17 cellular contexts compared by ENCODE assay signal in the genomic region with DNA sequence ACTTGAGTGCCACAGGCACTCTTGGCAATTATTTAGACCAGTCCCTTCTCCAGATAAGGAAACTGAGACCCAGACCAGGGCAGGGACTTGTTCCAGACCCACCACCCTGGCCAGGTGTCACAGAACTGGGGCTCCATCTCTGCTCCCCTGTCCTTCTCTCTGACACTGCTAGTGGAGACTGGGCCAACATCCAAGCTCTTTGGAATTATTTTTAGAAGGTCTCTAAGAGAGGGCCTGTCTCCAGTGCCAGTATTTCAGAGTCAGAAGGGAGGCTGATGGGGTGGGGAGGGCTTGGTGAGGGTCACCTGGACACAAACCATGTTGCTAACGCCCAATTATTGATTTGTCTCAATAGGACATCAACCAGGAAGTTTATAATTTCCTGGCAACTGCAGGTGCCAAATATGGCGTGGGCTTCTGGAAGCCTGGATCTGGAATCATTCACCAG. TPM values are rescaled to one million over a fixed set of nuclear protein-coding genes. Genes with fewer than 3 reads are reported as not detected.
A peak's percentile ranks its signal among the peaks of the same experiment; 100 is the strongest.
DNase-seq lines count a peak whose midpoint lies in the region; ATAC-seq and TF ChIP-seq lines count a peak whose summit lies in the region.
"Had no signal": no experiment of that assay in that cellular context is flagged by ENCODE, and none has a peak within 500 bp of the region (broad histone marks: within the 10 kb centered on the region; RNA-seq: fewer than 3 reads in every experiment).

No MANE protein-coding gene starts in this region.

- no peak for TF ChIP-seq CTCF in HFFc6 (IDR thresholded peaks at IDR 0.05)

- H3K27ac Mint-ChIP-seq in HFFc6 = peak overlapping the region; percentile 76
- H3K27ac Mint-ChIP-seq in stimulated activated effector memory CD8-positive, alpha-beta T cell treated with anti-CD3 and anti-CD28 coated beads, Interleukin-12 subunit alpha, Interleukin-12 subunit beta, amount 100 ng/mL, for 72 hours = peak overlapping the region; percentile 24
- no peak overlapping the region for H3K27ac Mint-ChIP-seq in stimulated activated memory B cell treated with anti-CD40 and anti-IgM and Interleukin-4, amounts not matched to agents 10 μg/mL and 1 μg/mL and 100 μg/mL, for 72 hours
- H3K27ac Mint-ChIP-seq: activated naive CD8-positive, alpha-beta T cell treated with anti-CD3 and anti-CD28 coated beads, Interleukin-2, amount 10 ng/mL, durations not matched to agents 7 days and 5 days; memory B cell had no signal

- no peaks in the 10 kb centered on the region for H3K27me3 ChIP-seq in layer of hippocampus (ENCODE audit: control insufficient read depth, insufficient read depth, low read length)
- H3K27me3 ChIP-seq: BLaER1 had no signal

- H3K27ac ChIP-seq in caudate nucleus (ENCODE audit: low read depth, low read length) = peak overlapping the region; percentile 94
- H3K27ac ChIP-seq in layer of hippocampus (ENCODE audit: low read depth, low read length) = peak overlapping the region; percentile 93
- H3K27ac ChIP-seq: BLaER1 had no signal

- H3K36me3 Mint-ChIP-seq in HFFc6 (ENCODE audit: low read depth) = peaks cover 17% of the 10 kb centered on the region
- H3K36me3 Mint-ChIP-seq in stimulated activated effector memory CD8-positive, alpha-beta T cell treated with anti-CD3 and anti-CD28 coated beads, Interleukin-12 subunit alpha, Interleukin-12 subunit beta, amount 100 ng/mL, for 72 hours = peaks cover 79% of the 10 kb centered on the region
- peaks cover 72% of the 10 kb centered on the region for H3K36me3 Mint-ChIP-seq in stimulated activated memory B cell treated with anti-CD40 and anti-IgM and Interleukin-4, amounts not matched to agents 10 μg/mL and 1 μg/mL and 100 μg/mL, for 72 hours

- no peak overlapping the region for H3K4me3 Mint-ChIP-seq in HFFc6
- H3K4me3 Mint-ChIP-seq in stimulated activated effector memory CD8-positive, alpha-beta T cell treated with anti-CD3 and anti-CD28 coated beads, Interleukin-12 subunit alpha, Interleukin-12 subunit beta, amount 100 ng/mL, for 72 hours = no peak overlapping the region
- no peak overlapping the region for H3K4me3 Mint-ChIP-seq in stimulated activated memory B cell treated with anti-CD40 and anti-IgM and Interleukin-4, amounts not matched to agents 10 μg/mL and 1 μg/mL and 100 μg/mL, for 72 hours
- H3K4me3 Mint-ChIP-seq: activated naive CD8-positive, alpha-beta T cell treated with anti-CD3 and anti-CD28 coated beads, Interleukin-2, amount 10 ng/mL, durations not matched to agents 7 days and 5 days; activated T-cell treated with anti-CD3 and anti-CD28 coated beads, Interleukin-2, amount 50 U/mL, for 24 hours; memory B cell had no signal

- no peak for DNase-seq in HFFc6
- DNase-seq in caudate nucleus (lab: John Stamatoyannopoulos, UW) = peak in 1 of 61 donors; percentile 66
- no peak for DNase-seq in stimulated activated effector memory CD8-positive, alpha-beta T cell treated with anti-CD3 and anti-CD28 coated beads, Interleukin-12 subunit alpha, Interleukin-12 subunit beta, amount 100 ng/mL, for 72 hours (ENCODE audit: low spot score in 2 of 2)
- no peak for DNase-seq in NCI-H187 treated with DMSO at 0.1 percent for 48 hours (lab: John Stamatoyannopoulos, UW)
- DNase-seq: activated CD4-positive, alpha-beta T cell treated with anti-CD3 and anti-CD28 coated beads, Interleukin-2, amount 50 U/mL, for 4 hours; activated naive CD8-positive, alpha-beta T cell treated with anti-CD3 and anti-CD28 coated beads, Interleukin-2, amount 10 ng/mL, durations not matched to agents 7 days and 5 days; activated T-cell treated with anti-CD3 and anti-CD28 coated beads, Interleukin-2, amount 50 U/mL, for 24 hours; nucleus accumbens; stimulated activated CD4-positive, alpha-beta T cell treated with anti-CD3 and anti-CD28 coated beads, Interleukin-4, amount 100 ng/mL, for 1 hour; SW 1271; trophoblast cell had no signal

- peaks cover 23% of the 10 kb centered on the region for H3K4me1 Mint-ChIP-seq in HFFc6 (ENCODE audit: low read depth)
- peaks cover 6% of the 10 kb centered on the region for H3K4me1 Mint-ChIP-seq in stimulated activated effector memory CD8-positive, alpha-beta T cell treated with anti-CD3 and anti-CD28 coated beads, Interleukin-12 subunit alpha, Interleukin-12 subunit beta, amount 100 ng/mL, for 72 hours
- H3K4me1 Mint-ChIP-seq in stimulated activated memory B cell treated with anti-CD40 and anti-IgM and Interleukin-4, amounts not matched to agents 10 μg/mL and 1 μg/mL and 100 μg/mL, for 72 hours = no peaks in the 10 kb centered on the region
- H3K4me1 Mint-ChIP-seq: activated naive CD8-positive, alpha-beta T cell treated with anti-CD3 and anti-CD28 coated beads, Interleukin-2, amount 10 ng/mL, durations not matched to agents 7 days and 5 days; memory B cell had no signal

- no peaks in the 10 kb centered on the region for H3K9me3 Mint-ChIP-seq in HFFc6
- no peaks in the 10 kb centered on the region for H3K9me3 Mint-ChIP-seq in stimulated activated effector memory CD8-positive, alpha-beta T cell treated with anti-CD3 and anti-CD28 coated beads, Interleukin-12 subunit alpha, Interleukin-12 subunit beta, amount 100 ng/mL, for 72 hours
- no peaks in the 10 kb centered on the region for H3K9me3 Mint-ChIP-seq in stimulated activated memory B cell treated with anti-CD40 and anti-IgM and Interleukin-4, amounts not matched to agents 10 μg/mL and 1 μg/mL and 100 μg/mL, for 72 hours
- H3K9me3 Mint-ChIP-seq: activated naive CD8-positive, alpha-beta T cell treated with anti-CD3 and anti-CD28 coated beads, Interleukin-2, amount 10 ng/mL, durations not matched to agents 7 days and 5 days; activated T-cell treated with anti-CD3 and anti-CD28 coated beads, Interleukin-2, amount 50 U/mL, for 24 hours; memory B cell had no signal

- H3K27me3 Mint-ChIP-seq in HFFc6 (ENCODE audit: insufficient read depth) = peaks cover 1% of the 10 kb centered on the region
- no peaks in the 10 kb centered on the region for H3K27me3 Mint-ChIP-seq in stimulated activated memory B cell treated with anti-CD40 and anti-IgM and Interleukin-4, amounts not matched to agents 10 μg/mL and 1 μg/mL and 100 μg/mL, for 72 hours
- H3K27me3 Mint-ChIP-seq: activated naive CD8-positive, alpha-beta T cell treated with anti-CD3 and anti-CD28 coated beads, Interleukin-2, amount 10 ng/mL, durations not matched to agents 7 days and 5 days; activated T-cell treated with anti-CD3 and anti-CD28 coated beads, Interleukin-2, amount 50 U/mL, for 24 hours; memory B cell had no signal

- ATAC-seq in stimulated activated effector memory CD8-positive, alpha-beta T cell treated with anti-CD3 and anti-CD28 coated beads, Interleukin-12 subunit alpha, Interleukin-12 subunit beta, amount 100 ng/mL, for 72 hours = no peak
- ATAC-seq in GM19397 (IDR thresholded peaks at IDR 0.05; ENCODE audit: unreplicated experiment) (no peak), HG02981 (IDR thresholded peaks at IDR 0.05; ENCODE audit: unreplicated experiment) (no peak)
- ATAC-seq in stimulated activated memory B cell treated with anti-CD40 and anti-IgM and Interleukin-4, amounts not matched to agents 10 μg/mL and 1 μg/mL and 100 μg/mL, for 72 hours = no peak

RNA-seq across cellular contexts. Expression of a gene that starts 32.7 kb away (rescaled TPM):
- 10 to 100 TPM; 50.9 to 72.1 (median 56.0) TPM for total RNA-seq in HFFc6 (2021; fragmentation: NEBNext Ultra II Directional; extraction: Animal tissue kit (Norgen Biotek cat#: 25700))

RNA-seq across cellular contexts. Expression of a gene that starts 42.6 kb away (rescaled TPM):
- total RNA-seq in HFFc6 (2021; fragmentation: NEBNext Ultra II Directional; extraction: Animal tissue kit (Norgen Biotek cat#: 25700)) = 10 to 100 TPM; 72.3 to 87.4 (median 78.7) TPM

RNA-seq across cellular contexts. Expression of a gene that starts 43.1 kb away (rescaled TPM):
- total RNA-seq in HFFc6 (2021; fragmentation: NEBNext Ultra II Directional; extraction: Animal tissue kit (Norgen Biotek cat#: 25700)) = 10 to 100 TPM; 40.0 to 58.4 (median 55.3) TPM

RNA-seq across cellular contexts. Expression of a gene that starts 49.3 kb away (rescaled TPM):
- 1 to 10 TPM; 3.4 to 7.9 (median 4.2) TPM for total RNA-seq in HFFc6 (2021; fragmentation: NEBNext Ultra II Directional; extraction: Animal tissue kit (Norgen Biotek cat#: 25700))
- total RNA-seq: activated naive CD8-positive, alpha-beta T cell treated with anti-CD3 and anti-CD28 coated beads, Interleukin-2, amount 10 ng/mL, durations not matched to agents 7 days and 5 days had no signal
